In the genomic region with DNA sequence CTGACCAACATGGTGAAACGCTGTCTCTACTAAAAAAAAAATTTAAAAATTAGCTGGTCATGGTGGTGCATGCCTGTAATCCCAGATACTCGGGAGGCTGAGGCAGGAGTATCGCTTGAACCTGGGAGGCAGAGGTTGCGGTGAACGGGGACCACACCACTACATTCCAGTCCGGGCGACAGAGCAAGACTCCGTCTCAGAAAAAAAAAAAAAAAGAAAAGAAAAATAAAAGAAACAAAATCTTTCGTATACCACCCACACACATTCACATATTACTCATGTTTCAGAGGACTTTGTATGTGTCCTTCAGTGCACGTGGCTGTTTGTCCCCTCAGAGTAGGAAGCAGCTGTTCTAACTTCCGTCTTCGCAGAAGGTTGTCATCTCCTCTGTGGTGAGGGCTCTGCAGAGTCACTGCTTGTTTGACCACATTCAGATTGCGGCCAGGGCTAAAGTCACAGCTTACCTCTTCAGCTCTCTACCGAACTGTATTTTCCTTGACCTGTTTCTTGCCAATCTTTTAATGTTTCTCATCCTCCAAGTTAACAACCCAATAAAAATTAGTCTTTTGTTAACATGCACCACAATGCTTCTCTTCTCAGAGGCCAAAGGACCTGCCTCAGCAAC, we compare ENCODE assay signal across 8 cellular contexts. TPM values are rescaled to one million over a fixed set of nuclear protein-coding genes. Genes with fewer than 3 reads are reported as not detected.
A peak's percentile ranks its signal among the peaks of the same experiment; 100 is the strongest.
DNase-seq lines count a peak whose midpoint lies in the region; ATAC-seq and TF ChIP-seq lines count a peak whose summit lies in the region.

No MANE protein-coding gene starts in this region.

- peak overlapping the region; percentile 47 for H3K4me2 ChIP-seq in Loucy (ENCODE audit: low read depth, low read length, poor library complexity, severe bottlenecking)

- no peaks in the 10 kb centered on the region for H3K36me3 ChIP-seq in Loucy (ENCODE audit: insufficient read depth, low read length)
- H3K36me3 ChIP-seq in upper lobe of right lung: no peaks in the 10 kb centered on the region

- no peaks in the 10 kb centered on the region for H4K20me1 ChIP-seq in Loucy (ENCODE audit: insufficient read depth, low read length, poor library complexity, severe bottlenecking)

- no peak overlapping the region for H3K9ac ChIP-seq in Loucy (ENCODE audit: low read depth, low read length, poor library complexity, severe bottlenecking)

- no peak for TF ChIP-seq CTCF in Loucy (conservative IDR thresholded peaks at IDR 0.05; ENCODE audit: low read length)
- no peak for TF ChIP-seq CTCF in upper lobe of right lung (IDR thresholded peaks at IDR 0.05)

- DNase-seq in upper lobe of right lung (no peak), COLO668 (lab: John Stamatoyannopoulos, UW; ENCODE audit: unreplicated experiment) (no peak), NCI-H510A (lab: John Stamatoyannopoulos, UW) (no peak), AG08396 (ENCODE audit: low spot score) (no peak)

- H3K27me3 ChIP-seq in Loucy (ENCODE audit: insufficient read depth, low read length, poor library complexity, severe bottlenecking) (no peaks in the 10 kb centered on the region), upper lobe of right lung (no peaks in the 10 kb centered on the region)

- intact Hi-C loops in upper lobe of right lung (cut with DNase I): no loop called here

- H3K4me3 ChIP-seq in Loucy (ENCODE audit: low read length, poor library complexity, severe bottlenecking): peak overlapping the region; percentile 19
- no peak overlapping the region for H3K4me3 ChIP-seq in upper lobe of right lung

- H3F3A ChIP-seq in Loucy (ENCODE audit: low read depth): no peaks in the 10 kb centered on the region; the same call in 1 of the 2 replicates

- ATAC-seq in GM18502 (IDR thresholded peaks at IDR 0.05; ENCODE audit: poor library complexity, unreplicated experiment) (peak; percentile 95), GM21576 (IDR thresholded peaks at IDR 0.05; ENCODE audit: unreplicated experiment) (peak; percentile 79), esophagus mucosa (peak; percentile 57), upper lobe of right lung (peak; percentile 91)

- no peak overlapping the region for H3K27ac ChIP-seq in upper lobe of right lung

- H3K4me1 ChIP-seq in Loucy (ENCODE audit: insufficient read depth, low read length, poor library complexity, severe bottlenecking) (peaks cover 29% of the 10 kb centered on the region), upper lobe of right lung (no peaks in the 10 kb centered on the region)

- no peaks in the 10 kb centered on the region for H3K9me3 ChIP-seq in Loucy (ENCODE audit: insufficient read depth, low read depth, low read length)
- no peaks in the 10 kb centered on the region for H3K9me3 ChIP-seq in upper lobe of right lung

- no peaks in the 10 kb centered on the region for H3K79me2 ChIP-seq in Loucy (ENCODE audit: insufficient read depth, low read length)

- no peaks in the 10 kb centered on the region for H3K9me2 ChIP-seq in Loucy (replicated peaks; ENCODE audit: low read depth, low read length)

- H2AFZ ChIP-seq in Loucy (ENCODE audit: low read length): no peak overlapping the region

RNA-seq across cellular contexts. Expression of gene HIVEP1, which starts 36.6 kb away (rescaled TPM):
- 23.7 TPM for total RNA-seq in esophagus mucosa
- 25.7 TPM for total RNA-seq in upper lobe of right lung
